Comparison of ENCODE assay signal across 18 cellular contexts in genomic region chr11:109998921-109999320, GRCh38.
"Had no signal": no experiment of that assay in that cellular context is flagged by ENCODE, and none has a peak within 500 bp of the region (broad histone marks: within the 10 kb centered on the region; RNA-seq: fewer than 3 reads in every experiment).

No MANE protein-coding gene starts in this region.

- H3K27me3 ChIP-seq: foreskin keratinocyte, tibial artery had no signal

- H3K4me3 ChIP-seq: tibial artery had no signal

- H3K9me3 ChIP-seq: tibial artery had no signal

- H3K36me3 ChIP-seq: tibial artery had no signal

- FAIRE-seq: endometrium, islet of Langerhans had no signal

- H3K4me1 ChIP-seq: foreskin keratinocyte had no signal

- DNase-seq: activated CD4-positive, alpha-beta T cell treated with anti-CD3 and anti-CD28 coated beads, Interleukin-2, amount 50 U/mL, for 4 hours; activated CD8-positive, alpha-beta memory T cell treated with anti-CD3 and anti-CD28 coated beads, Interleukin-2, amount 50 U/mL, for 48 hours; activated naive CD4-positive, alpha-beta T cell treated with anti-CD3 and anti-CD28 coated beads for 36 hours; activated naive CD8-positive, alpha-beta T cell treated with anti-CD3 and anti-CD28 coated beads, Interleukin-2, amount 10 ng/mL, durations not matched to agents 7 days and 5 days; activated T-cell treated with anti-CD3 and anti-CD28 coated beads, Interleukin-2, amount 50 U/mL, for 4 hours; amniotic stem cell; effector CD4-positive, alpha-beta T cell; foreskin keratinocyte; left cardiac atrium; mesenchymal stem cell; naive B cell; retina; stimulated activated CD4-positive, alpha-beta T cell treated with anti-CD3 and anti-CD28 coated beads, Interleukin-1b, Interleukin-23, amount 100 ng/mL, for 48 hours; T-helper 9 cell; tibial artery had no signal

- ATAC-seq: activated T-cell treated with anti-CD3 and anti-CD28 coated beads, Interleukin-2, amount 50 U/mL, for 4 hours; foreskin keratinocyte; left cardiac atrium; WTC11 had no signal
